1 cellular context compared by ENCODE assay signal in the genomic region with DNA sequence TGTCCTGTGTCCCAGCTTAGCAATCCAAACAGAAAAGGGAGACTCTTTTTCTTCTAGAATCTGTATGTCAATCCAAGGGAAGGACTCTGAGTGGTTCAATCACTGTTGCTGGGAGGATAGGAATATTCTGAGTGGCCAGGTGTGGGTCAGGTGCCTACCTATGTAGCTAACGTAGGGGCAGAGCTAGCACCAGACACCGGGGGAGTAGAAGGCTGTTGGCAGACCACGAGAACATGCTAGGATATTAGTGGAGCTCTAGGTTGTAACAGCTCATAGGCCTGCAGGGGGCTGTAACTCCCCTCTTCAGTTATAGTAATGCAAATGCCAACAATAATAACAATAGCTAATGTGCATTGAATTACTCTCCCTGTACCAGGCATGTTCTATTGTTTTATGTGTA.
TF ChIP-seq lines count a peak whose summit lies in the region.

No MANE protein-coding gene starts in this region.

TF ChIP-seq in GM23338, 12 proteins besides CTCF, POLR2A, EP300 and RAD21 (continued from another document):
- no peak for TF ChIP-seq ZNF114 (CRISPR knock-in tag; IDR thresholded peaks at IDR 0.05)
- no peak for TF ChIP-seq STAT1 (IDR thresholded peaks at IDR 0.05; ENCODE audit: unreplicated experiment)
- no peak for TF ChIP-seq NANOG (IDR thresholded peaks at IDR 0.05; ENCODE audit: borderline replicate concordance)
- no peak for TF ChIP-seq JUNB (IDR thresholded peaks at IDR 0.05; ENCODE audit: unreplicated experiment)
- no peak for TF ChIP-seq EZH2phosphoT487 (IDR thresholded peaks at IDR 0.05; ENCODE audit: unreplicated experiment)
- TF ChIP-seq, protein P1, sequence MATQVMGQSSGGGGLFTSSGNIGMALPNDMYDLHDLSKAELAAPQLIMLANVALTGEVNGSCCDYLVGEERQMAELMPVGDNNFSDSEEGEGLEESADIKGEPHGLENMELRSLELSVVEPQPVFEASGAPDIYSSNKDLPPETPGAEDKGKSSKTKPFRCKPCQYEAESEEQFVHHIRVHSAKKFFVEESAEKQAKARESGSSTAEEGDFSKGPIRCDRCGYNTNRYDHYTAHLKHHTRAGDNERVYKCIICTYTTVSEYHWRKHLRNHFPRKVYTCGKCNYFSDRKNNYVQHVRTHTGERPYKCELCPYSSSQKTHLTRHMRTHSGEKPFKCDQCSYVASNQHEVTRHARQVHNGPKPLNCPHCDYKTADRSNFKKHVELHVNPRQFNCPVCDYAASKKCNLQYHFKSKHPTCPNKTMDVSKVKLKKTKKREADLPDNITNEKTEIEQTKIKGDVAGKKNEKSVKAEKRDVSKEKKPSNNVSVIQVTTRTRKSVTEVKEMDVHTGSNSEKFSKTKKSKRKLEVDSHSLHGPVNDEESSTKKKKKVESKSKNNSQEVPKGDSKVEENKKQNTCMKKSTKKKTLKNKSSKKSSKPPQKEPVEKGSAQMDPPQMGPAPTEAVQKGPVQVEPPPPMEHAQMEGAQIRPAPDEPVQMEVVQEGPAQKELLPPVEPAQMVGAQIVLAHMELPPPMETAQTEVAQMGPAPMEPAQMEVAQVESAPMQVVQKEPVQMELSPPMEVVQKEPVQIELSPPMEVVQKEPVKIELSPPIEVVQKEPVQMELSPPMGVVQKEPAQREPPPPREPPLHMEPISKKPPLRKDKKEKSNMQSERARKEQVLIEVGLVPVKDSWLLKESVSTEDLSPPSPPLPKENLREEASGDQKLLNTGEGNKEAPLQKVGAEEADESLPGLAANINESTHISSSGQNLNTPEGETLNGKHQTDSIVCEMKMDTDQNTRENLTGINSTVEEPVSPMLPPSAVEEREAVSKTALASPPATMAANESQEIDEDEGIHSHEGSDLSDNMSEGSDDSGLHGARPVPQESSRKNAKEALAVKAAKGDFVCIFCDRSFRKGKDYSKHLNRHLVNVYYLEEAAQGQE (IDR thresholded peaks at IDR 0.05; ENCODE audit: unreplicated experiment), result no peak
- no peak for TF ChIP-seq POLR2AphosphoS5 (IDR thresholded peaks at IDR 0.05; ENCODE audit: low read depth)
- no peak for TF ChIP-seq ZNF331 (CRISPR knock-in tag; IDR thresholded peaks at IDR 0.05; ENCODE audit: low read depth)
- TF ChIP-seq EZH2 (IDR thresholded peaks at IDR 0.05; ENCODE audit: low read depth, unreplicated experiment), result no peak
